14 cellular contexts compared by ENCODE assay signal in genomic region chr4:185933078-185933581, GRCh38.
DNase-seq lines count a peak whose midpoint lies in the region; ATAC-seq and TF ChIP-seq lines count a peak whose summit lies in the region.
"Had no signal": no experiment of that assay in that cellular context is flagged by ENCODE, and none has a peak within 500 bp of the region (broad histone marks: within the 10 kb centered on the region; RNA-seq: fewer than 3 reads in every experiment).

No MANE protein-coding gene starts in this region.

- ATAC-seq in GM21619 (IDR thresholded peaks at IDR 0.05; ENCODE audit: unreplicated experiment), result no peak
- no peak for ATAC-seq in HG03108 (IDR thresholded peaks at IDR 0.05; ENCODE audit: unreplicated experiment)

- DNase-seq in LHCN-M2 (ENCODE audit: low read depth) (peak; percentile 95), coronary artery (ENCODE audit: low spot score) (no peak), kidney epithelial cell (ENCODE audit: low read depth) (peak; percentile 38), retina (no peak), mesenteric fat pad (ENCODE audit: low spot score) (no peak)
- DNase-seq: activated CD4-positive, alpha-beta T cell treated with anti-CD3 and anti-CD28 coated beads for 48 hours; AML-193; effector memory CD4-positive, alpha-beta T cell; NCI-H446; SJCRH30; stimulated activated naive CD4-positive, alpha-beta T cell treated with Interleukin-2 at 50 U/mL for 16 hours had no signal

- peaks cover 26% of the 10 kb centered on the region for H3K4me1 ChIP-seq in ACC112 (ENCODE audit: control insufficient read depth, insufficient read depth, low read length, unreplicated experiment)
- H3K4me1 ChIP-seq: SJCRH30 had no signal

- peak overlapping the region; percentile 51 for H2AFZ ChIP-seq in ACC112 (ENCODE audit: low read length, unreplicated experiment)

- H3K79me2 ChIP-seq in ACC112 (ENCODE audit: control insufficient read depth, insufficient read depth, low read length, unreplicated experiment), result no peaks in the 10 kb centered on the region

- peak overlapping the region; percentile 71 for H3K4me3 ChIP-seq in ACC112 (ENCODE audit: low read depth, low read length)
- H3K4me3 ChIP-seq in coronary artery, result peak overlapping the region; percentile 44
- H3K4me3 ChIP-seq in kidney epithelial cell (ENCODE audit: low read depth, low read length), result no peak overlapping the region
- H3K4me3 ChIP-seq: SJCRH30 had no signal

- TF ChIP-seq CTCF in coronary artery (IDR thresholded peaks at IDR 0.05) (no peak), kidney epithelial cell (IDR thresholded peaks at IDR 0.05; ENCODE audit: insufficient read depth, low read length, poor library complexity, severe bottlenecking) (no peak)

- H3K27ac ChIP-seq in ACC112 (ENCODE audit: low read depth, low read length), result peak overlapping the region; percentile 97
- H3K27ac ChIP-seq in coronary artery, result peak overlapping the region; percentile 35 to 67
- H3K27ac ChIP-seq: SJCRH30 had no signal

- H3K36me3 ChIP-seq in ACC112 (ENCODE audit: insufficient read depth, low read length), result no peaks in the 10 kb centered on the region
- H3K36me3 ChIP-seq in kidney epithelial cell (ENCODE audit: control insufficient read depth, insufficient read depth, low read length), result no peaks in the 10 kb centered on the region
- H3K36me3 ChIP-seq: SJCRH30 had no signal

- no peaks in the 10 kb centered on the region for H3K27me3 ChIP-seq in ACC112 (ENCODE audit: insufficient read depth, low read length)
- H3K27me3 ChIP-seq in kidney epithelial cell (ENCODE audit: control insufficient read depth, insufficient read depth, low read length), result no peaks in the 10 kb centered on the region
- H3K27me3 ChIP-seq: SJCRH30 had no signal

Comparison
In these comparisons a context has a peak if more than half of its experiments do, and no peak if none do; other contexts are left out.
1. DNase-seq: peak in LHCN-M2 (single experiment) and kidney epithelial cell (single experiment); none in coronary artery (single experiment), retina (single experiment) and mesenteric fat pad (single experiment).